In genomic region chr5:57009811-57010210, GRCh38 we compare ENCODE assay signal across 24 cellular contexts. TPM values are rescaled to one million over a fixed set of nuclear protein-coding genes. Genes with fewer than 3 reads are reported as not detected.
DNase-seq lines count a peak whose midpoint lies in the region; ATAC-seq and TF ChIP-seq lines count a peak whose summit lies in the region.
"Had no signal": no experiment of that assay in that cellular context is flagged by ENCODE, and none has a peak within 500 bp of the region (broad histone marks: within the 10 kb centered on the region; RNA-seq: fewer than 3 reads in every experiment).

No MANE protein-coding gene starts in this region.

- H3F3A ChIP-seq in GM23338 (replicated peaks; ENCODE audit: low read depth): no peaks in the 10 kb centered on the region

- no peak overlapping the region for H4K91ac ChIP-seq in trophoblast cell (ENCODE audit: low read depth, low read length)

- peaks cover 4% of the 10 kb centered on the region; the same call in 1 of the 2 replicates for H3K9me2 ChIP-seq in GM23338 (ENCODE audit: insufficient read depth)

- no peak overlapping the region for H3K4ac ChIP-seq in trophoblast cell (ENCODE audit: low read depth, low read length)

- no peak overlapping the region for H2BK12ac ChIP-seq in trophoblast cell (ENCODE audit: low read length)

- no peaks in the 10 kb centered on the region for H3K36me3 Mint-ChIP-seq in GM23338 (ENCODE audit: low read depth)
- H3K36me3 Mint-ChIP-seq: IgD-negative memory B cell had no signal

- H3K4me1 ChIP-seq in GM23338 (ENCODE audit: insufficient read depth) (peaks cover 9% of the 10 kb centered on the region), testis (no peaks in the 10 kb centered on the region), trophoblast cell (ENCODE audit: control insufficient read depth in 1 of 2, insufficient read depth in 2 of 2, low read length in 2 of 2) (no peaks in the 10 kb centered on the region)
- H3K4me1 ChIP-seq: HAP-1, SJSA1 had no signal

- no peaks in the 10 kb centered on the region for H3K79me2 ChIP-seq in GM23338 (replicated peaks; ENCODE audit: insufficient read depth)
- no peaks in the 10 kb centered on the region for H3K79me2 ChIP-seq in trophoblast cell (ENCODE audit: control insufficient read depth, insufficient read depth, low read length, poor library complexity)

- H2AFZ ChIP-seq in GM23338: peak overlapping the region; percentile 56; the same call in 1 of the 2 replicates
- H2AFZ ChIP-seq in trophoblast cell (ENCODE audit: insufficient read depth, low read length, poor library complexity): no peak overlapping the region
- H2AFZ ChIP-seq: PC-9 had no signal

- intact Hi-C loops in testis (cut with DNase I; ENCODE audit: low total_unique reads): no loop called here

- no peak for TF ChIP-seq POLR2A in testis (IDR thresholded peaks at IDR 0.05)

- no peak overlapping the region for H2AK5ac ChIP-seq in trophoblast cell (ENCODE audit: low read length)

- H3K9ac ChIP-seq in trophoblast cell (ENCODE audit: low read length): no peak overlapping the region

- ATAC-seq in GM23338 (no peak), GM21423 (IDR thresholded peaks at IDR 0.05; ENCODE audit: unreplicated experiment) (no peak)

- no peaks in the 10 kb centered on the region for H3K79me1 ChIP-seq in trophoblast cell (ENCODE audit: low read length)

- H3K18ac ChIP-seq in trophoblast cell (ENCODE audit: low read length): no peak overlapping the region

- H3K9me3 ChIP-seq in testis (no peaks in the 10 kb centered on the region), trophoblast cell (ENCODE audit: insufficient read depth, low read depth, low read length) (no peaks in the 10 kb centered on the region)
- H3K9me3 ChIP-seq: HAP-1, SJSA1 had no signal

- H3K9me3 Mint-ChIP-seq in GM23338: no peaks in the 10 kb centered on the region

- H2BK5ac ChIP-seq in trophoblast cell (ENCODE audit: low read depth, low read length, poor library complexity): no peak overlapping the region

- H3K27ac ChIP-seq in GM23338 (ENCODE audit: low read depth) (no peak overlapping the region), testis (peak overlapping the region in 1 of 2 donors; percentile 1), trophoblast cell (ENCODE audit: low read depth, low read length) (no peak overlapping the region)
- H3K27ac ChIP-seq: PC-9, SJSA1 had no signal

- H3K23ac ChIP-seq in trophoblast cell (ENCODE audit: low read length): no peak overlapping the region

- H3K27me3 ChIP-seq in GM23338 (ENCODE audit: insufficient read depth): no peaks in the 10 kb centered on the region
- no peaks in the 10 kb centered on the region for H3K27me3 ChIP-seq in testis
- H3K27me3 ChIP-seq in trophoblast cell (ENCODE audit: insufficient read depth, low read length): no peaks in the 10 kb centered on the region
- H3K27me3 ChIP-seq: SJSA1 had no signal

- TF ChIP-seq CTCF in GM23338 (conservative IDR thresholded peaks at IDR 0.05; ENCODE audit: low read depth in 2 of 2) (no peak), testis (IDR thresholded peaks at IDR 0.05) (no peak)

- DNase-seq in GM23338 (ENCODE audit: low spot score) (no peak), RPMI7951 (ENCODE audit: low read depth) (peak; percentile 34), iris pigment epithelial cell (ENCODE audit: low read depth) (peak; percentile 6), testis (peak; percentile 78), trophoblast cell (no peak)
- no peak for DNase-seq in activated CD8-positive, alpha-beta memory T cell treated with anti-CD3 and anti-CD28 coated beads for 24 hours
- DNase-seq: Calu3; DMS79 treated with DMSO at 0.1 percent for 48 hours; Kasumi-1; MV-4-11; NCI-H1105; NCI-H1436 treated with DMSO at 0.1 percent for 48 hours; NCI-H187 treated with DMSO at 0.1 percent for 48 hours; NCI-H2171 treated with DMSO at 0.1 percent for 48 hours; NCI-H524 treated with DMSO at 0.1 percent for 48 hours; NCI-H774; NK-92 treated with Interleukin-12 subunit alpha and Interleukin-12 subunit beta, amount 100 ng/mL, for 24 hours; PC-9; Right ventricle myocardium superior; RPMI8226 had no signal

- no peaks in the 10 kb centered on the region for H4K20me1 ChIP-seq in GM23338 (replicated peaks; ENCODE audit: insufficient read depth)

- peaks cover 17% of the 10 kb centered on the region; the same call in 2 of the 3 replicates for H3K4me1 Mint-ChIP-seq in GM23338

- no peaks in the 10 kb centered on the region for H3K27me3 Mint-ChIP-seq in GM23338 (ENCODE audit: insufficient read depth, low read depth, poor library complexity)

- H3K36me3 ChIP-seq in GM23338 (ENCODE audit: insufficient read depth): no peaks in the 10 kb centered on the region
- H3K36me3 ChIP-seq in testis (ENCODE audit: low read depth, missing control alignments): no peaks in the 10 kb centered on the region
- no peaks in the 10 kb centered on the region for H3K36me3 ChIP-seq in trophoblast cell (ENCODE audit: control insufficient read depth in 1 of 2, insufficient read depth in 2 of 2, low read length in 2 of 2)
- H3K36me3 ChIP-seq: HAP-1, SJSA1 had no signal

- H2BK120ac ChIP-seq in trophoblast cell (ENCODE audit: insufficient read depth, low read length, poor library complexity): no peak overlapping the region

- H3K14ac ChIP-seq in trophoblast cell (ENCODE audit: low read length): no peak overlapping the region

- H3K4me3 ChIP-seq in GM23338: no peak overlapping the region
- H3K4me3 ChIP-seq in testis: no peak overlapping the region
- H3K4me3 ChIP-seq in trophoblast cell (ENCODE audit: low read depth, low read length): no peak overlapping the region
- H3K4me3 ChIP-seq: HAP-1, PC-9, SJSA1 had no signal

- 73 to 82% methylated on average over 7 of the region's 7 CpGs for WGBS in testis, 2 donors
- no CpG with 5 or more reads among the region's 7 CpGs for WGBS in trophoblast cell (ENCODE audit: extremely low coverage, insufficient coverage, insufficient read length)

- no peak overlapping the region for H3K4me2 ChIP-seq in GM23338
- no peak overlapping the region for H3K4me2 ChIP-seq in trophoblast cell (ENCODE audit: low read length)
- H3K4me2 ChIP-seq: PC-9 had no signal

- H3K27ac Mint-ChIP-seq in GM23338: no peak overlapping the region
- H3K27ac Mint-ChIP-seq: IgD-negative memory B cell had no signal

- no peak overlapping the region for H4K8ac ChIP-seq in trophoblast cell (ENCODE audit: low read depth, low read length)

- H4K12ac ChIP-seq in trophoblast cell (ENCODE audit: low read depth, low read length): no peak overlapping the region

- no peak overlapping the region for H3K4me3 Mint-ChIP-seq in GM23338
- H3K4me3 Mint-ChIP-seq: IgD-negative memory B cell had no signal

TF ChIP-seq in GM23338, 12 proteins besides CTCF, POLR2A, EP300 and RAD21:
- TF ChIP-seq REST (IDR thresholded peaks at IDR 0.05; ENCODE audit: unreplicated experiment) (no peak), STAT1 (IDR thresholded peaks at IDR 0.05; ENCODE audit: unreplicated experiment) (no peak)
TF ChIP-seq in GM23338: peak in this region for 0.

RNA-seq across cellular contexts. Expression of gene MIER3, which starts 57.9 kb away (rescaled TPM):
- 32.7 and 36.3 TPM in 2 replicates for total RNA-seq in GM23338 (2014; rRNA removed; shearing (Covaris generic))
- polyA plus RNA-seq in GM23338 (2016; fragmentation: Nextera tagmentation; extraction: Ambion mirVana): 10.1 and 12.0 TPM in 2 replicates
- total RNA-seq in RPMI7951 (2014; rRNA removed; shearing (Covaris generic)): 14.4 and 17.9 TPM in 2 replicates
- total RNA-seq in testis: 10 to 100 TPM; 68.7 to 71.6 TPM
- 27.8 TPM for polyA plus RNA-seq in testis (ENCODE audit: insufficient read depth, low read depth, low replicate concordance)
- 20.0 and 20.5 TPM in 2 replicates for polyA plus RNA-seq in trophoblast cell (2013)

Comparison
In these comparisons a context has a peak if more than half of its experiments do, and no peak if none do; other contexts are left out.
1. DNase-seq: peak in RPMI7951 (single experiment), iris pigment epithelial cell (single experiment) and testis (single experiment); none in GM23338 (single experiment), activated CD8-positive, alpha-beta memory T cell treated with anti-CD3 and anti-CD28 coated beads for 24 hours (single experiment) and trophoblast cell (0 of 2).